In genomic region chr4:1010522-1011021, GRCh38 we compare ENCODE assay signal across 1 cellular context.
A peak's percentile ranks its signal among the peaks of the same experiment; 100 is the strongest.
TF ChIP-seq lines count a peak whose summit lies in the region.

No MANE protein-coding gene starts in this region.

TF ChIP-seq in HepG2, 621 proteins besides CTCF, POLR2A, EP300 and RAD21 (continues in another document):
- no peak for TF ChIP-seq PRDM10 (CRISPR knock-in tag; IDR thresholded peaks at IDR 0.05; ENCODE audit: low read depth)
- TF ChIP-seq ZNF280D (CRISPR knock-in tag; IDR thresholded peaks at IDR 0.05) = 0 out of 2 replicates have a peak, but pooled peaks have one; percentile 14
- no peak for TF ChIP-seq HMG20B (CRISPR knock-in tag; conservative IDR thresholded peaks at IDR 0.05)
- peak; percentile 8; the same call in 1 of the 2 replicates for TF ChIP-seq IRF9 (CRISPR knock-in tag; IDR thresholded peaks at IDR 0.05; ENCODE audit: borderline replicate concordance)
- TF ChIP-seq ZFX (CRISPR knock-in tag; IDR thresholded peaks at IDR 0.05; ENCODE audit: low read depth) = peak; percentile 71
- TF ChIP-seq ZFP36 (IDR thresholded peaks at IDR 0.05; ENCODE audit: borderline replicate concordance, low read depth, low read length, partially characterized antibody) = peak; percentile 79
- peak; percentile 70 for TF ChIP-seq MAX (IDR thresholded peaks at IDR 0.05)
- 0 out of 2 replicates have a peak, but pooled peaks have one; percentile 49 for TF ChIP-seq CHD4 (IDR thresholded peaks at IDR 0.05; ENCODE audit: borderline replicate concordance, low read length)
- no peak for TF ChIP-seq ZNF296 (CRISPR knock-in tag; conservative IDR thresholded peaks at IDR 0.05)
- 0 out of 2 replicates have a peak, but pooled peaks have one; percentile 16 for TF ChIP-seq ZNF800 (CRISPR knock-in tag; IDR thresholded peaks at IDR 0.05)
- 0 out of 2 replicates have a peak, but pooled peaks have one; percentile 2 for TF ChIP-seq ARID4A (CRISPR knock-in tag; IDR thresholded peaks at IDR 0.05; ENCODE audit: borderline replicate concordance)
- TF ChIP-seq ZBTB7B (CRISPR knock-in tag; IDR thresholded peaks at IDR 0.05) = 0 out of 2 replicates have a peak, but pooled peaks have one; percentile 3
- peak; percentile 48; the same call in 1 of the 2 replicates for TF ChIP-seq CEBPB (IDR thresholded peaks at IDR 0.05; ENCODE audit: borderline replicate concordance, low read depth, low read length)
- TF ChIP-seq ZNF263 (CRISPR knock-in tag; IDR thresholded peaks at IDR 0.05) = peak; percentile 28; the same call in 1 of the 2 replicates
- TF ChIP-seq MXD3 (CRISPR knock-in tag; IDR thresholded peaks at IDR 0.05) = 0 out of 2 replicates have a peak, but pooled peaks have one; percentile 17
- TF ChIP-seq IKZF4 (CRISPR knock-in tag; IDR thresholded peaks at IDR 0.05; ENCODE audit: borderline replicate concordance, low read depth, not compliant biosample characterization) = no peak
- TF ChIP-seq RERE (CRISPR knock-in tag; IDR thresholded peaks at IDR 0.05; ENCODE audit: low read depth) = no peak
- TF ChIP-seq BRD4 (CRISPR knock-in tag; IDR thresholded peaks at IDR 0.05) = 0 out of 2 replicates have a peak, but pooled peaks have one; percentile 26
- TF ChIP-seq HOXA5 (CRISPR knock-in tag; IDR thresholded peaks at IDR 0.05) = peak; percentile 38
- TF ChIP-seq ZNF770 (CRISPR knock-in tag; IDR thresholded peaks at IDR 0.05) = 0 out of 2 replicates have a peak, but pooled peaks have one; percentile 57
- peak; percentile 35; the same call in 1 of the 2 replicates for TF ChIP-seq ZFY (CRISPR knock-in tag; IDR thresholded peaks at IDR 0.05)
- TF ChIP-seq ADNP (CRISPR knock-in tag; IDR thresholded peaks at IDR 0.05) = no peak
